Comparison of ENCODE assay signal across 8 cellular contexts in genomic region chr3:122921791-122922651, GRCh38.
DNase-seq lines count a peak whose midpoint lies in the region; ATAC-seq and TF ChIP-seq lines count a peak whose summit lies in the region.

No MANE protein-coding gene starts in this region.

- peaks cover 4% of the 10 kb centered on the region for H3K27me3 ChIP-seq in CD8-positive, alpha-beta T cell (ENCODE audit: insufficient read depth, low read length)
- H3K27me3 ChIP-seq in upper lobe of left lung, result peaks cover 0 to 14% (median 4%) of the 10 kb centered on the region in 4 donors

- TF ChIP-seq POLR2A in upper lobe of left lung (IDR thresholded peaks at IDR 0.05), result no peak

- peaks cover 28% of the 10 kb centered on the region for H3K27me3 Mint-ChIP-seq in CD8-positive, alpha-beta T cell (ENCODE audit: low read depth)

- peak in 2 of 7 experiments; percentile 3 to 48 for DNase-seq in CD8-positive, alpha-beta T cell
- DNase-seq in kidney tubule cell (ENCODE audit: low spot score) (peak; percentile 6), upper lobe of left lung (peak; percentile 20 to 87), NCI-H345 (lab: John Stamatoyannopoulos, UW) (no peak), HK-2 (ENCODE audit: unreplicated experiment) (no peak)

- intact Hi-C loops in CD8-positive, alpha-beta T cell (cut with DNase I, micrococcal nuclease), result no loop called here

- H3K36me3 Mint-ChIP-seq in CD8-positive, alpha-beta T cell, result no peaks in the 10 kb centered on the region

- ATAC-seq in CD8-positive, alpha-beta T cell, result no peak
- ATAC-seq in GM21423 (IDR thresholded peaks at IDR 0.05; ENCODE audit: unreplicated experiment) (peak; percentile 59), upper lobe of left lung (ENCODE audit: low FRiP score in 2 of 2) (peak in 1 of 2 donors; percentile 47), HG03520 (IDR thresholded peaks at IDR 0.05; ENCODE audit: unreplicated experiment) (no peak)

- WGBS in upper lobe of left lung, 2 donors, result 24 to 25% methylated on average over 8 to 17 of the region's 68 CpGs

- no peak overlapping the region for H3K4me3 ChIP-seq in CD8-positive, alpha-beta T cell (ENCODE audit: low read depth, low read length)
- peak overlapping the region in 2 of 4 donors; percentile 7 to 30 for H3K4me3 ChIP-seq in upper lobe of left lung

- no peaks in the 10 kb centered on the region for H3K9me3 ChIP-seq in CD8-positive, alpha-beta T cell (ENCODE audit: low read length)
- no peaks in the 10 kb centered on the region for H3K9me3 ChIP-seq in upper lobe of left lung

- H3K36me3 ChIP-seq in CD8-positive, alpha-beta T cell (ENCODE audit: insufficient read depth, low read length), result no peaks in the 10 kb centered on the region
- H3K36me3 ChIP-seq in upper lobe of left lung, result no peaks in the 10 kb centered on the region

- peak overlapping the region; percentile 6 for H3K4me3 Mint-ChIP-seq in CD8-positive, alpha-beta T cell

- no peak overlapping the region for H3K27ac Mint-ChIP-seq in CD8-positive, alpha-beta T cell

- no peaks in the 10 kb centered on the region for H3K4me1 ChIP-seq in CD8-positive, alpha-beta T cell (ENCODE audit: insufficient read depth, low read length)
- peaks cover 6 to 11% (median 7%) of the 10 kb centered on the region in 4 donors for H3K4me1 ChIP-seq in upper lobe of left lung

- TF ChIP-seq EP300 in upper lobe of left lung (IDR thresholded peaks at IDR 0.05), result no peak

- CTCF ChIA-PET in CD8-positive, alpha-beta T cell (lab: Charles Lee), result interaction anchor here (1.0 to 1.3 kb wide), 2 partner anchors 10 to 14 kb away, joined by 3 read pairs; no protein-coding TSS in a partner anchor

- no peaks in the 10 kb centered on the region for H3K9me3 Mint-ChIP-seq in CD8-positive, alpha-beta T cell

- no peak for TF ChIP-seq CTCF in CD8-positive, alpha-beta T cell (IDR thresholded peaks at IDR 0.05)
- TF ChIP-seq CTCF in VCaP (conservative IDR thresholded peaks at IDR 0.05) (peak; percentile 14), upper lobe of left lung (IDR thresholded peaks at IDR 0.05) (peak in 2 of 6 experiments; percentile 15 to 17)

- peaks cover 6% of the 10 kb centered on the region for H3K4me1 Mint-ChIP-seq in CD8-positive, alpha-beta T cell (ENCODE audit: low read depth)

- no peak overlapping the region for H3K27ac ChIP-seq in CD8-positive, alpha-beta T cell (ENCODE audit: low read depth, low read length)
- H3K27ac ChIP-seq in VCaP (no peak overlapping the region), upper lobe of left lung (no peak overlapping the region)

- POLR2A ChIA-PET in CD8-positive, alpha-beta T cell (lab: Charles Lee), result no interaction called here

Comparison
In these comparisons a context has a peak if more than half of its experiments do, and no peak if none do; other contexts are left out.
1. DNase-seq: peak in kidney tubule cell (single experiment) and upper lobe of left lung (2 of 2); none in NCI-H345 (single experiment) and HK-2 (single experiment).